In the genomic region with DNA sequence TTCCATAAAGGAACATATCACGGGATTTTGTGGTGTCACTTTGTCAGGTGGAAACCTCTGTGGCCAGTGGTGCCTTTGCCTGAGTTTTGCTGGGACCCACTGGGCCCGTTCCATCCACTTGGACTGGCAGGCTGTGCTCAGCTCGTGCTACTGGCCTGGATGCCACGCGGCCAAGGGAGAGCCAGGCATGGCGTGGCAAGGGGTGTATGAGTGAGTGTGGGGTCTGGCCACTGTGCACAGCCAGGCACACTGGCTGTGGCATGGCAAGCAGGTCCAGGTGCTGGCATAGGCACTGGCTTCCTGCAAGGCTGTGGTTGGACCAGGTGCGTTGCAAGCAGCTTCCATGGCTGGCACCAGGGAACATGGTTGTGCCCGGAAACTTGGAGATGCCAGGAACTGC, we compare ENCODE assay signal across 21 cellular contexts.
"Had no signal": no experiment of that assay in that cellular context is flagged by ENCODE, and none has a peak within 500 bp of the region (broad histone marks: within the 10 kb centered on the region; RNA-seq: fewer than 3 reads in every experiment).

No MANE protein-coding gene starts in this region.

- FAIRE-seq: HTR-8/SVneo, RCC 7860 had no signal

- H3K27me3 ChIP-seq: SJCRH30 had no signal

- H3K27ac ChIP-seq: HL-60, SJCRH30 had no signal

- H3K9me3 ChIP-seq: SJCRH30 had no signal

- ATAC-seq: SK-N-SH treated with all-trans-retinoic acid at 6 μM for 48 hours had no signal

- DNase-seq: KBM-7, MV-4-11, NCI-H1048, NCI-H1105, NCI-H1417, NCI-H1436 treated with DMSO at 0.1 percent for 48 hours, NCI-H1694, NCI-H1930, NCI-H2081, NCI-H2107, NCI-H2227 treated with DMSO at 0.1 percent for 48 hours, NCI-H524 treated with DMSO at 0.1 percent for 48 hours, NCI-H69, NCI-H774, RPMI8226, SHP77 treated with DMSO at 0.1 percent for 48 hours, SJCRH30 had no signal

- H3K4me3 ChIP-seq: SJCRH30 had no signal

- H3K4me1 ChIP-seq: SJCRH30 had no signal
